24 cellular contexts compared by ENCODE assay signal in the genomic region with DNA sequence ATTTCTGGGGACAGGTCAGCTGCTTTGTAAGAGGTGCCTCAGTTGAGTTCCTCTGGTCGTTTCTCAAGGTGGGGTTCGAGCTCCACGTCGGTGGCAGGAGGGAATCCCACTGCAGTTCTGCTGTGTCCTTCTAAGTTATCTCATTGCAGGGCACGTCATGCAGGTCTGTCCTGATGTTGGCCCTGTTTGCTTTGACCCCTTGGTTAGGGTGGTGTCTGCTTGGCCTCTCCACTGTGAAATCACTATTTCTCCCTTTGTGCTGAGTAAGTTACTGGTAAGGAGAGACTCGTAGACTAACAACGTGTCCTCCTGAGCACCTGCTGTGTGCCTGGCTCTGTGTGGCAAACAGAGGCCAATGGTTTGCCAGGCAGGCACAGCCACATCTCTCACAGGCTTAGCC.
"Had no signal": no experiment of that assay in that cellular context is flagged by ENCODE, and none has a peak within 500 bp of the region (broad histone marks: within the 10 kb centered on the region; RNA-seq: fewer than 3 reads in every experiment).

No MANE protein-coding gene starts in this region.

- H3K9me3 ChIP-seq: heart right ventricle, left ventricle myocardium inferior, mucosa of descending colon, suprapubic skin, thoracic aorta, transverse colon, vagina had no signal

- DNase-seq: glutamatergic neuron; heart right ventricle; islet precursor cell; left ventricle myocardium inferior; midbrain; mucosa of descending colon; naive thymus-derived CD4-positive, alpha-beta T cell; right cardiac atrium; stimulated activated CD4-positive, alpha-beta T cell treated with anti-CD3 and anti-CD28 coated beads, Interleukin-12 subunit alpha, Interleukin-12 subunit beta, amount 100 ng/mL, for 4 hours; stimulated activated CD4-positive, alpha-beta T cell treated with anti-CD3 and anti-CD28 coated beads, Interleukin-15, amount 100 ng/mL, for 24 hours; stimulated activated CD4-positive, alpha-beta T cell treated with anti-CD3 and anti-CD28 coated beads, Interleukin-2, amount 100 ng/mL, for 24 hours; stimulated activated CD4-positive, alpha-beta T cell treated with anti-CD3 and anti-CD28 coated beads, Interleukin-4, amount 100 ng/mL, for 1 hour; stimulated activated naive CD4-positive, alpha-beta T cell; transverse colon had no signal

- H3K4me3 ChIP-seq: heart right ventricle, hepatocyte, left ventricle myocardium inferior, lung, mucosa of descending colon, skin epidermis, suprapubic skin, thoracic aorta, transverse colon, vagina had no signal

- ATAC-seq: heart right ventricle; mucosa of descending colon; naive thymus-derived CD4-positive, alpha-beta T cell; natural killer cell treated with Interleukin-12 subunit alpha and Interleukin-12 subunit beta and Interleukin-15 and Interleukin-18, amount 100 ng/mL, for 72 hours; right cardiac atrium; sciatic nerve; stimulated activated effector memory CD8-positive, alpha-beta T cell treated with anti-CD3 and anti-CD28 coated beads, Interleukin-12 subunit alpha, Interleukin-12 subunit beta, amount 100 ng/mL, for 72 hours had no signal

- H3K9ac ChIP-seq: parathyroid adenoma had no signal

- H3K27me3 ChIP-seq: hepatocyte, suprapubic skin, transverse colon, vagina had no signal

- H3K27ac ChIP-seq: heart right ventricle, hepatocyte, left ventricle myocardium inferior, parathyroid adenoma, skin epidermis, suprapubic skin, thoracic aorta, transverse colon, vagina had no signal

- H3K36me3 ChIP-seq: heart right ventricle, left ventricle myocardium inferior, suprapubic skin, thoracic aorta, transverse colon, vagina had no signal

- H2AFZ ChIP-seq: hepatocyte, parathyroid adenoma had no signal

- H3K4me2 ChIP-seq: hepatocyte had no signal

- H3K4me1 ChIP-seq: vagina had no signal

- H3K79me2 ChIP-seq: hepatocyte, parathyroid adenoma had no signal
